In the genomic region with DNA sequence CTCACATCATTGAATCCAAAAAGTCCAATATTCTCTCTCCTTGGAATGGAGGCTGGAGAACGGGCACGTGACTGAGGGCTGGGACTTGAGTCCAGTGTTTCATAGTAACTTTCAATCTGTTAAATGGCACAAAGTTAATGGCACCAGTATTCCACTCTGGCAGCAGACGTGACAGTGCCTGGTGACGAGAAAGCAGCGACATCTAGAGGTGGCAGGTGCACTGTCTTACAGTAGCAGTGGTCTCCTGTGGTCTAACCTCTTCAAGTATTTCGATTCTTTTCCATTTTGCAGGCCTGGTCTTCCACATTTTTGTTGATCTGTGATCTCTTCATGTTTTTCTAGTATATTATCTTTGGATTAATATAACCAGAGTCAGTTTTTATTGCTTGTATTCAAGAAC, we compare ENCODE assay signal across 9 cellular contexts.
DNase-seq lines count a peak whose midpoint lies in the region; ATAC-seq and TF ChIP-seq lines count a peak whose summit lies in the region.
"Had no signal": no experiment of that assay in that cellular context is flagged by ENCODE, and none has a peak within 500 bp of the region (broad histone marks: within the 10 kb centered on the region; RNA-seq: fewer than 3 reads in every experiment).

No MANE protein-coding gene starts in this region.

- peak; percentile 27; the same call in 1 of the 2 replicates for TF ChIP-seq RAD21 in SK-N-SH (IDR thresholded peaks at IDR 0.05; ENCODE audit: low read length)

- no peaks in the 10 kb centered on the region for H3K9me2 ChIP-seq in SK-N-SH

- ATAC-seq in Right ventricle myocardium superior (ENCODE audit: poor library complexity) (no peak), HG03095 (IDR thresholded peaks at IDR 0.05; ENCODE audit: unreplicated experiment) (peak; percentile 70)

- H3K79me2 ChIP-seq in SK-N-SH (ENCODE audit: insufficient read depth): no peaks in the 10 kb centered on the region
- H3K79me2 ChIP-seq in parathyroid adenoma: no peaks in the 10 kb centered on the region

- H4K20me1 ChIP-seq in SK-N-SH (ENCODE audit: insufficient read depth): no peaks in the 10 kb centered on the region

- H3K9ac ChIP-seq in SK-N-SH (no peak overlapping the region), parathyroid adenoma (no peak overlapping the region)

- POLR2A ChIA-PET in SK-N-SH (lab: Yijun Ruan, JAX): no interaction called here

- H3K4me2 ChIP-seq in SK-N-SH (no peak overlapping the region), parathyroid adenoma (ENCODE audit: low read length) (no peak overlapping the region)

- DNase-seq in left ventricle myocardium inferior (no peak), Right ventricle myocardium superior (no peak), SK-N-SH (no peak), head of caudate nucleus (no peak), mesothelial cell of epicardium (ENCODE audit: low spot score in 2 of 2, unreplicated experiment in 2 of 2) (no peak)
- DNase-seq in activated effector memory CD4-positive, alpha-beta T cell treated with Interleukin-2 at 50 U/mL for 16 hours: no peak

- WGBS in SK-N-SH (ENCODE audit: low lambda C conversion rate): 31% methylated on average over 6 of the region's 6 CpGs

- H3K27me3 ChIP-seq in left ventricle myocardium inferior (ENCODE audit: low read depth) (no peaks in the 10 kb centered on the region), SK-N-SH (ENCODE audit: insufficient read depth) (no peaks in the 10 kb centered on the region), parathyroid adenoma (ENCODE audit: control insufficient read depth, insufficient read depth, low read length) (no peaks in the 10 kb centered on the region)

- H3K4me3 ChIP-seq in left ventricle myocardium inferior: no peak overlapping the region
- no peak overlapping the region for H3K4me3 ChIP-seq in SK-N-SH (ENCODE audit: low read depth in 2 of 2, low read length in 1 of 2)
- H3K4me3 ChIP-seq in parathyroid adenoma (ENCODE audit: low read depth, low read length): no peak overlapping the region

- H3K36me3 Mint-ChIP-seq in mesothelial cell of epicardium: no peaks in the 10 kb centered on the region
- H3K36me3 Mint-ChIP-seq: activated naive CD4-positive, alpha-beta T cell treated with anti-CD3 and anti-CD28 coated beads, Interleukin-2, amount 50 U/mL, for 24 hours had no signal

- TF ChIP-seq CTCF in left ventricle myocardium inferior (IDR thresholded peaks at IDR 0.05; ENCODE audit: borderline replicate concordance) (peak; percentile 53), SK-N-SH (IDR thresholded peaks at IDR 0.05) (peak; percentile 45), parathyroid adenoma (IDR thresholded peaks at IDR 0.05) (peak; percentile 18), mesothelial cell of epicardium (IDR thresholded peaks at IDR 0.05; ENCODE audit: unreplicated experiment) (no peak)

- H3K27ac ChIP-seq in left ventricle myocardium inferior (replicated peaks): no peak overlapping the region
- H3K27ac ChIP-seq in SK-N-SH (ENCODE audit: low read depth in 2 of 2, low read length in 1 of 2): no peak overlapping the region
- no peak overlapping the region for H3K27ac ChIP-seq in parathyroid adenoma

- no peaks in the 10 kb centered on the region for H3F3A ChIP-seq in SK-N-SH (replicated peaks; ENCODE audit: insufficient read depth)

- H3K9me3 ChIP-seq in left ventricle myocardium inferior (replicated peaks) (no peaks in the 10 kb centered on the region), SK-N-SH (no peaks in the 10 kb centered on the region), parathyroid adenoma (ENCODE audit: control insufficient read depth, low read length) (no peaks in the 10 kb centered on the region)

- no peaks in the 10 kb centered on the region for H3K36me3 ChIP-seq in left ventricle myocardium inferior
- no peaks in the 10 kb centered on the region for H3K36me3 ChIP-seq in SK-N-SH (replicated peaks in 1 of 2; ENCODE audit: control insufficient read depth in 1 of 2, insufficient read depth in 2 of 2, low read length in 1 of 2)
- no peaks in the 10 kb centered on the region for H3K36me3 ChIP-seq in parathyroid adenoma (ENCODE audit: control insufficient read depth, insufficient read depth, low read length)

- peaks cover 3% of the 10 kb centered on the region for H3K4me1 Mint-ChIP-seq in mesothelial cell of epicardium

- no peak overlapping the region for H3K27ac Mint-ChIP-seq in mesothelial cell of epicardium
- H3K27ac Mint-ChIP-seq: activated naive CD4-positive, alpha-beta T cell treated with anti-CD3 and anti-CD28 coated beads, Interleukin-2, amount 50 U/mL, for 24 hours had no signal

- H2AFZ ChIP-seq in SK-N-SH (ENCODE audit: low read depth) (no peak overlapping the region), parathyroid adenoma (no peak overlapping the region)

- H3K4me3 Mint-ChIP-seq in mesothelial cell of epicardium: no peak overlapping the region
- H3K4me3 Mint-ChIP-seq: activated naive CD4-positive, alpha-beta T cell treated with anti-CD3 and anti-CD28 coated beads, Interleukin-2, amount 50 U/mL, for 24 hours had no signal

- intact Hi-C loops in left ventricle myocardium inferior (cut with micrococcal nuclease): no loop called here
- intact Hi-C loops in Right ventricle myocardium superior (cut with DNase I): no loop called here
- intact Hi-C loops in head of caudate nucleus (cut with DNase I): no loop called here

- no peaks in the 10 kb centered on the region for H3K27me3 Mint-ChIP-seq in mesothelial cell of epicardium (ENCODE audit: low read depth)
- H3K27me3 Mint-ChIP-seq: activated naive CD4-positive, alpha-beta T cell treated with anti-CD3 and anti-CD28 coated beads, Interleukin-2, amount 50 U/mL, for 24 hours had no signal

- CTCF ChIA-PET in SK-N-SH (lab: Yijun Ruan, JAX): no interaction called here

- no peak for TF ChIP-seq EP300 in SK-N-SH (IDR thresholded peaks at IDR 0.05; ENCODE audit: borderline replicate concordance in 1 of 2, low read depth in 1 of 2, low read length in 1 of 2)

- H3K4me1 ChIP-seq in left ventricle myocardium inferior (no peaks in the 10 kb centered on the region), SK-N-SH (ENCODE audit: control insufficient read depth in 1 of 2, insufficient read depth in 2 of 2, low read depth in 1 of 2, low read length in 1 of 2) (no peaks in the 10 kb centered on the region; a peak in 1 of 4 replicates), parathyroid adenoma (no peaks in the 10 kb centered on the region)

- H3K9me3 Mint-ChIP-seq in mesothelial cell of epicardium: no peaks in the 10 kb centered on the region
- H3K9me3 Mint-ChIP-seq: activated naive CD4-positive, alpha-beta T cell treated with anti-CD3 and anti-CD28 coated beads, Interleukin-2, amount 50 U/mL, for 24 hours had no signal

TF ChIP-seq in SK-N-SH, 30 proteins besides CTCF, POLR2A, EP300 and RAD21:
- TF ChIP-seq, protein P1, sequence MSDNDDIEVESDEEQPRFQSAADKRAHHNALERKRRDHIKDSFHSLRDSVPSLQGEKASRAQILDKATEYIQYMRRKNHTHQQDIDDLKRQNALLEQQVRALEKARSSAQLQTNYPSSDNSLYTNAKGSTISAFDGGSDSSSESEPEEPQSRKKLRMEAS (IDR thresholded peaks at IDR 0.05; ENCODE audit: low read depth): no peak
- no peak for TF ChIP-seq TEAD4 (IDR thresholded peaks at IDR 0.05; ENCODE audit: borderline replicate concordance, insufficient read depth)
- no peak for TF ChIP-seq RXRA (IDR thresholded peaks at IDR 0.05; ENCODE audit: borderline replicate concordance, low read depth)
- no peak for TF ChIP-seq MXI1 (IDR thresholded peaks at IDR 0.05; ENCODE audit: low read depth, low read length)
- TF ChIP-seq CHD2 (IDR thresholded peaks at IDR 0.05; ENCODE audit: low read length, partially characterized antibody): no peak
- no peak for TF ChIP-seq NFIC (IDR thresholded peaks at IDR 0.05; ENCODE audit: borderline replicate concordance)
- TF ChIP-seq, protein P2, sequence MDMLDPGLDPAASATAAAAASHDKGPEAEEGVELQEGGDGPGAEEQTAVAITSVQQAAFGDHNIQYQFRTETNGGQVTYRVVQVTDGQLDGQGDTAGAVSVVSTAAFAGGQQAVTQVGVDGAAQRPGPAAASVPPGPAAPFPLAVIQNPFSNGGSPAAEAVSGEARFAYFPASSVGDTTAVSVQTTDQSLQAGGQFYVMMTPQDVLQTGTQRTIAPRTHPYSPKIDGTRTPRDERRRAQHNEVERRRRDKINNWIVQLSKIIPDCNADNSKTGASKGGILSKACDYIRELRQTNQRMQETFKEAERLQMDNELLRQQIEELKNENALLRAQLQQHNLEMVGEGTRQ (IDR thresholded peaks at IDR 0.05; ENCODE audit: borderline replicate concordance, low read depth, low read length): no peak
- TF ChIP-seq, protein P3, sequence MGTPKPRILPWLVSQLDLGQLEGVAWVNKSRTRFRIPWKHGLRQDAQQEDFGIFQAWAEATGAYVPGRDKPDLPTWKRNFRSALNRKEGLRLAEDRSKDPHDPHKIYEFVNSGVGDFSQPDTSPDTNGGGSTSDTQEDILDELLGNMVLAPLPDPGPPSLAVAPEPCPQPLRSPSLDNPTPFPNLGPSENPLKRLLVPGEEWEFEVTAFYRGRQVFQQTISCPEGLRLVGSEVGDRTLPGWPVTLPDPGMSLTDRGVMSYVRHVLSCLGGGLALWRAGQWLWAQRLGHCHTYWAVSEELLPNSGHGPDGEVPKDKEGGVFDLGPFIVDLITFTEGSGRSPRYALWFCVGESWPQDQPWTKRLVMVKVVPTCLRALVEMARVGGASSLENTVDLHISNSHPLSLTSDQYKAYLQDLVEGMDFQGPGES (IDR thresholded peaks at IDR 0.05; ENCODE audit: low read depth, low read length): no peak
